Comparison of ENCODE assay signal across 16 cellular contexts in genomic region chr1:213651077-213651476, GRCh38.
DNase-seq lines count a peak whose midpoint lies in the region; ATAC-seq lines count a peak whose summit lies in the region.
"Had no signal": no experiment of that assay in that cellular context is flagged by ENCODE, and none has a peak within 500 bp of the region (broad histone marks: within the 10 kb centered on the region; RNA-seq: fewer than 3 reads in every experiment).

No MANE protein-coding gene starts in this region.

- no peak overlapping the region for H3K27ac ChIP-seq in neuronal stem cell (replicated peaks; ENCODE audit: low read length)
- H3K27ac ChIP-seq: BLaER1, GM23248 had no signal

- H3K4me3 ChIP-seq in neuronal stem cell (ENCODE audit: low read length in 2 of 2) = no peak overlapping the region
- H3K4me3 ChIP-seq: BLaER1, GM23248, HAP-1 had no signal

- H2AFZ ChIP-seq in neuronal stem cell (ENCODE audit: low read length) = no peak overlapping the region
- H2AFZ ChIP-seq: GM23248 had no signal

- H3K36me3 Mint-ChIP-seq in activated CD4-positive, alpha-beta T cell treated with anti-CD3 and anti-CD28 coated beads, Interleukin-2, amount 10 ng/mL, durations not matched to agents 24 days and 14 days (ENCODE audit: low read depth) = no peaks in the 10 kb centered on the region
- H3K36me3 Mint-ChIP-seq: CD14-positive monocyte; CD4-positive, alpha-beta memory T cell; IgD-negative memory B cell had no signal

- no peak overlapping the region for H3K23ac ChIP-seq in neuronal stem cell (ENCODE audit: low read depth, low read length, poor library complexity)

- peaks cover 0 to 2% of the 10 kb centered on the region in 2 donors for H3K4me1 ChIP-seq in neuronal stem cell (ENCODE audit: control insufficient read depth in 2 of 2, insufficient read depth in 1 of 2, low read depth in 1 of 2, low read length in 2 of 2)
- H3K4me1 ChIP-seq: BLaER1, HAP-1 had no signal

- no peak overlapping the region for H2BK12ac ChIP-seq in neuronal stem cell (ENCODE audit: low read length)

- no peak overlapping the region for H3K4me2 ChIP-seq in neuronal stem cell (ENCODE audit: insufficient read depth, low read length, poor library complexity, severe bottlenecking)
- H3K4me2 ChIP-seq: BLaER1 had no signal

- H3K36me3 ChIP-seq in neuronal stem cell (replicated peaks in 1 of 2; ENCODE audit: control insufficient read depth in 2 of 2, insufficient read depth in 2 of 2, low read length in 2 of 2) = no peaks in the 10 kb centered on the region
- H3K36me3 ChIP-seq: BLaER1, HAP-1 had no signal

- DNase-seq in NCI-H2107 treated with DMSO at 0.1 percent for 48 hours (lab: John Stamatoyannopoulos, UW; ENCODE audit: unreplicated experiment) = peak; percentile 71
- no peak for DNase-seq in NCI-H2107 (lab: John Stamatoyannopoulos, UW)
- peak; percentile 26 for DNase-seq in activated CD4-positive, alpha-beta T cell treated with anti-CD3 and anti-CD28 coated beads, Interleukin-2, amount 10 ng/mL, durations not matched to agents 24 days and 14 days
- no peak for DNase-seq in activated CD4-positive, alpha-beta T cell treated with anti-CD3 and anti-CD28 coated beads for 48 hours
- DNase-seq in NCI-H128 (lab: John Stamatoyannopoulos, UW; ENCODE audit: unreplicated experiment) = peak; percentile 25
- DNase-seq in neuronal stem cell (ENCODE audit: low spot score) = no peak
- no peak for DNase-seq in activated gamma-delta T cell (lab: John Stamatoyannopoulos, UW)
- DNase-seq: 8988T; Calu3; CD4-positive, alpha-beta memory T cell; GM23248 had no signal

- H2AK5ac ChIP-seq in neuronal stem cell (ENCODE audit: low read depth, low read length) = no peak overlapping the region

- H3K79me1 ChIP-seq in neuronal stem cell (ENCODE audit: low read depth, low read length) = no peaks in the 10 kb centered on the region

- no peak overlapping the region for H2BK5ac ChIP-seq in neuronal stem cell (ENCODE audit: low read length)

- WGBS in neuronal stem cell (ENCODE audit: extremely low coverage in 2 of 2, insufficient read length in 2 of 2, insufficient replicate concordance in 1 of 2), 2 donors = no CpG with 5 or more reads among the region's 4 CpGs

- no peaks in the 10 kb centered on the region for H3K9me3 ChIP-seq in neuronal stem cell (replicated peaks in 1 of 2; ENCODE audit: control insufficient read depth in 2 of 2, insufficient read depth in 1 of 2, low read depth in 1 of 2, low read length in 2 of 2)
- H3K9me3 ChIP-seq: BLaER1, HAP-1 had no signal

- H3K18ac ChIP-seq in neuronal stem cell (ENCODE audit: low read length) = peak overlapping the region; percentile 21

- H2BK120ac ChIP-seq in neuronal stem cell (ENCODE audit: low read depth, low read length) = no peak overlapping the region

- no peak overlapping the region for H3K4ac ChIP-seq in neuronal stem cell (ENCODE audit: low read length)

- H3K4me3 Mint-ChIP-seq in activated CD4-positive, alpha-beta T cell treated with anti-CD3 and anti-CD28 coated beads, Interleukin-2, amount 10 ng/mL, durations not matched to agents 24 days and 14 days = no peak overlapping the region
- H3K4me3 Mint-ChIP-seq: CD14-positive monocyte; CD4-positive, alpha-beta memory T cell; IgD-negative memory B cell had no signal

- no peak overlapping the region for H3K14ac ChIP-seq in neuronal stem cell (ENCODE audit: low read length)

- no peak overlapping the region for H2BK15ac ChIP-seq in neuronal stem cell (ENCODE audit: low read length)

- H3K4me1 Mint-ChIP-seq in activated CD4-positive, alpha-beta T cell treated with anti-CD3 and anti-CD28 coated beads, Interleukin-2, amount 10 ng/mL, durations not matched to agents 24 days and 14 days = no peaks in the 10 kb centered on the region
- H3K4me1 Mint-ChIP-seq: CD14-positive monocyte; CD4-positive, alpha-beta memory T cell; IgD-negative memory B cell had no signal

- H3K9me3 Mint-ChIP-seq in activated CD4-positive, alpha-beta T cell treated with anti-CD3 and anti-CD28 coated beads, Interleukin-2, amount 10 ng/mL, durations not matched to agents 24 days and 14 days = no peaks in the 10 kb centered on the region

- H3K9ac ChIP-seq in neuronal stem cell (ENCODE audit: low read depth, low read length, poor library complexity) = no peak overlapping the region
- H3K9ac ChIP-seq: BLaER1, GM23248 had no signal

- H3K27me3 Mint-ChIP-seq in activated CD4-positive, alpha-beta T cell treated with anti-CD3 and anti-CD28 coated beads, Interleukin-2, amount 10 ng/mL, durations not matched to agents 24 days and 14 days = peaks cover 2% of the 10 kb centered on the region

- peaks cover 0 to 3% (median 0%) of the 10 kb centered on the region in 3 experiments for H3K27me3 ChIP-seq in neuronal stem cell (ENCODE audit: control insufficient read depth in 3 of 3, insufficient read depth in 3 of 3, low read depth in 1 of 3, low read length in 3 of 3)
- H3K27me3 ChIP-seq: BLaER1 had no signal

- no peak overlapping the region for H3K27ac Mint-ChIP-seq in activated CD4-positive, alpha-beta T cell treated with anti-CD3 and anti-CD28 coated beads, Interleukin-2, amount 10 ng/mL, durations not matched to agents 24 days and 14 days
- H3K27ac Mint-ChIP-seq: CD14-positive monocyte; CD4-positive, alpha-beta memory T cell; IgD-negative memory B cell had no signal

- no peak overlapping the region for H4K8ac ChIP-seq in neuronal stem cell (ENCODE audit: low read depth, low read length)

- H4K91ac ChIP-seq in neuronal stem cell (ENCODE audit: low read depth, low read length, poor library complexity) = no peak overlapping the region

- no peak for ATAC-seq in HG03159 (IDR thresholded peaks at IDR 0.05; ENCODE audit: unreplicated experiment)

- intact Hi-C loops in activated CD4-positive, alpha-beta T cell treated with anti-CD3 and anti-CD28 coated beads, Interleukin-2, amount 10 ng/mL, durations not matched to agents 24 days and 14 days (cut with micrococcal nuclease) = no loop called here

Comparison
In these comparisons a context has a peak if more than half of its experiments do, and no peak if none do; other contexts are left out.
1. DNase-seq: peak in NCI-H2107 treated with DMSO at 0.1 percent for 48 hours (single experiment), activated CD4-positive, alpha-beta T cell treated with anti-CD3 and anti-CD28 coated beads, Interleukin-2, amount 10 ng/mL, durations not matched to agents 24 days and 14 days (single experiment) and NCI-H128 (single experiment); none in NCI-H2107 (single experiment), activated CD4-positive, alpha-beta T cell treated with anti-CD3 and anti-CD28 coated beads for 48 hours (single experiment), neuronal stem cell (single experiment) and activated gamma-delta T cell (single experiment).